Comparison of ENCODE assay signal across 12 cellular contexts in genomic region chr6:32047084-32047478, GRCh38. TPM values are rescaled to one million over a fixed set of nuclear protein-coding genes. Genes with fewer than 3 reads are reported as not detected.
DNase-seq lines count a peak whose midpoint lies in the region; ATAC-seq and TF ChIP-seq lines count a peak whose summit lies in the region.
"Had no signal": no experiment of that assay in that cellular context is flagged by ENCODE, and none has a peak within 500 bp of the region (broad histone marks: within the 10 kb centered on the region; RNA-seq: fewer than 3 reads in every experiment).

No MANE protein-coding gene starts in this region.

- no peak overlapping the region for H3K4me2 ChIP-seq in mammary epithelial cell (ENCODE audit: insufficient read depth, low read depth, low read length)

- POLR2A ChIA-PET in MCF 10A (lab: Yijun Ruan, JAX), result interaction anchor here (1.2 kb wide), 1 partner anchor 75 kb away, joined by 3 read pairs; the partner anchor contains the start of gene DXO

- H3K36me3 ChIP-seq in mammary epithelial cell (ENCODE audit: insufficient read depth, low read length) (no peaks in the 10 kb centered on the region), esophagus squamous epithelium (peaks cover 0 to 5% (median 0%) of the 10 kb centered on the region in 3 donors), mucosa of rectum (ENCODE audit: control insufficient read depth in 2 of 2, insufficient read depth in 2 of 2, low read length in 2 of 2) (peaks cover 0 to 3% of the 10 kb centered on the region in 2 donors), vagina (no peaks in the 10 kb centered on the region)

- H3K27ac ChIP-seq in mammary epithelial cell (ENCODE audit: insufficient read depth, low read depth, low read length) (no peak overlapping the region), esophagus squamous epithelium (peak overlapping the region; percentile 47 to 89 (median 72)), mucosa of rectum (ENCODE audit: low read depth in 2 of 2, low read length in 2 of 2) (peak overlapping the region; percentile 38 to 67), vagina (peak overlapping the region; percentile 88)

- no peaks in the 10 kb centered on the region for H3K27me3 ChIP-seq in mammary epithelial cell (ENCODE audit: insufficient read depth, low read length)
- no peaks in the 10 kb centered on the region for H3K27me3 ChIP-seq in esophagus squamous epithelium
- no peaks in the 10 kb centered on the region for H3K27me3 ChIP-seq in mucosa of rectum (ENCODE audit: control insufficient read depth in 2 of 2, insufficient read depth in 2 of 2, low read length in 2 of 2)
- H3K27me3 ChIP-seq in vagina, result no peaks in the 10 kb centered on the region

- H3K4me3 Mint-ChIP-seq in MCF 10A (ENCODE audit: unreplicated experiment), result no peak overlapping the region

- no peaks in the 10 kb centered on the region for H4K20me1 ChIP-seq in mammary epithelial cell (ENCODE audit: insufficient read depth, low read length)

- no peak for ATAC-seq in GM21576 (IDR thresholded peaks at IDR 0.05; ENCODE audit: unreplicated experiment)

- 63% methylated on average over 5 of the region's 11 CpGs for WGBS in mammary epithelial cell (ENCODE audit: low coverage, missing lambda C conversion rate)
- WGBS in esophagus squamous epithelium, 2 donors, result 0 to 18% methylated on average over 6 to 7 of the region's 11 CpGs

- TF ChIP-seq POLR2A in esophagus squamous epithelium (IDR thresholded peaks at IDR 0.05) (no peak), vagina (IDR thresholded peaks at IDR 0.05) (no peak)

- H3K27me3 Mint-ChIP-seq in MCF 10A (ENCODE audit: insufficient read depth, unreplicated experiment), result no peaks in the 10 kb centered on the region

- in situ Hi-C loops in mammary epithelial cell (cut with MboI; ENCODE audit: low sequenced_read_pairs in 2 of 2), result no loop called here

- no peaks in the 10 kb centered on the region for H3K79me2 ChIP-seq in mammary epithelial cell (ENCODE audit: insufficient read depth, low read length)

- H3K4me1 ChIP-seq in mammary epithelial cell (ENCODE audit: insufficient read depth, low read length) (no peaks in the 10 kb centered on the region), esophagus squamous epithelium (peaks cover 5 to 33% (median 29%) of the 10 kb centered on the region in 3 donors), mucosa of rectum (ENCODE audit: control insufficient read depth in 2 of 2, insufficient read depth in 2 of 2, low read length in 2 of 2) (peaks cover 0 to 4% of the 10 kb centered on the region in 2 donors), vagina (peaks cover 28% of the 10 kb centered on the region)

- H3K4me3 ChIP-seq in mammary epithelial cell (replicated peaks in 1 of 3; ENCODE audit: insufficient read depth in 1 of 3, low read depth in 2 of 3, low read length in 3 of 3) (no peak overlapping the region), esophagus squamous epithelium (no peak overlapping the region), mucosa of rectum (ENCODE audit: low read length in 2 of 2) (no peak overlapping the region), vagina (no peak overlapping the region)

- H3K9me3 ChIP-seq in mammary epithelial cell (replicated peaks; ENCODE audit: insufficient read depth, low read length), result no peaks in the 10 kb centered on the region
- no peaks in the 10 kb centered on the region for H3K9me3 ChIP-seq in esophagus squamous epithelium
- H3K9me3 ChIP-seq in mucosa of rectum (ENCODE audit: control insufficient read depth in 2 of 2, low read length in 2 of 2), result no peaks in the 10 kb centered on the region
- no peaks in the 10 kb centered on the region for H3K9me3 ChIP-seq in vagina

- no peaks in the 10 kb centered on the region for H3K36me3 Mint-ChIP-seq in MCF 10A (ENCODE audit: insufficient read depth, unreplicated experiment)

- BruUV-seq in MCF 10A (replicated peaks; lab: Mats Ljungman, UMichigan) (no TSS peak), mammary epithelial cell (replicated peaks; lab: Mats Ljungman, UMichigan) (no TSS peak)

- peak; percentile 43 for DNase-seq in MCF 10A (ENCODE audit: unreplicated experiment)
- DNase-seq in mammary epithelial cell, result no peak
- DNase-seq in esophagus squamous epithelium (lab: John Stamatoyannopoulos, UW), result no peak
- DNase-seq in vagina (ENCODE audit: extremely low spot score in 2 of 2), result peak in 1 of 2 donors; percentile 94
- DNase-seq in AML-193 (lab: John Stamatoyannopoulos, UW), result no peak
- DNase-seq in stimulated activated CD4-positive, alpha-beta T cell treated with anti-CD3 and anti-CD28 coated beads, Interleukin-15, amount 100 ng/mL, for 24 hours, result no peak
- DNase-seq: 8988T; activated CD4-positive, alpha-beta T cell treated with anti-CD3 and anti-CD28 coated beads, Interleukin-2, amount 50 U/mL, for 4 hours had no signal

- CTCF ChIA-PET in MCF 10A (lab: Yijun Ruan, JAX) (interaction anchor here (0.6 to 1.9 kb wide), 12 partner anchors 11 to 498 kb away, joined by 3 to 12 read pairs (median 4); partner anchors contain the start of gene FKBPL), mammary epithelial cell (lab: Charles Lee; ENCODE audit: low non-redundant PET) (interaction anchor here (0.5 to 1.2 kb wide), 2 partner anchors 42 to 120 kb away, joined by 3 to 5 read pairs; no protein-coding TSS in a partner anchor)

- no peaks in the 10 kb centered on the region for H3K9me3 Mint-ChIP-seq in MCF 10A (ENCODE audit: unreplicated experiment)

- no peak overlapping the region for H3K27ac Mint-ChIP-seq in MCF 10A (ENCODE audit: low read depth, unreplicated experiment)

- dilution Hi-C loops in mammary epithelial cell (cut with HindIII; ENCODE audit: low sequenced_read_pairs), result no loop called here

- H3K9ac ChIP-seq in mammary epithelial cell (ENCODE audit: insufficient read depth, low read length), result no peak overlapping the region
- H3K9ac ChIP-seq in mucosa of rectum (ENCODE audit: low read depth in 1 of 2, low read length in 2 of 2), result no peak overlapping the region

- intact Hi-C loops in MCF 10A (cut with micrococcal nuclease) (no loop called here), mammary epithelial cell (cut with micrococcal nuclease) (loop anchor here (10.0 kb wide), 1 partner anchor 108 kb away; the partner anchor contains the start of genes PPT2 and PRRT1), esophagus squamous epithelium (cut with DNase I) (no loop called here), vagina (cut with DNase I) (loop anchor here (2.0 kb wide), 2 partner anchors 36 to 62 kb away; partner anchors contain the start of gene TNXB)

- TF ChIP-seq CTCF in MCF 10A (IDR thresholded peaks at IDR 0.05; ENCODE audit: unreplicated experiment) (no peak), mammary epithelial cell (conservative IDR thresholded peaks at IDR 0.05 in 1 of 2, IDR thresholded peaks at IDR 0.05 in 1 of 2; ENCODE audit: extremely low read depth in 1 of 2, insufficient read depth in 1 of 2, low read depth in 1 of 2, low read length in 2 of 2) (no peak), esophagus squamous epithelium (IDR thresholded peaks at IDR 0.05) (no peak), vagina (IDR thresholded peaks at IDR 0.05) (no peak)

- H2AFZ ChIP-seq in mammary epithelial cell (ENCODE audit: low read depth, low read length), result no peak overlapping the region

- peaks cover 10% of the 10 kb centered on the region for H3K4me1 Mint-ChIP-seq in MCF 10A (ENCODE audit: insufficient read depth, unreplicated experiment)

RNA-seq across cellular contexts. Expression of gene CYP21A2, which starts 8.9 kb away (rescaled TPM):
- total RNA-seq in MCF 10A (2022) (0.33 and 0.88 TPM in 2 replicates), mammary epithelial cell (under 1 TPM in 1 of 2 donors, not detected in 1; 0.17 TPM), esophagus squamous epithelium (under 1 TPM in 1 of 4 donors, not detected in 3; 0.22 TPM), vagina (9.3 TPM)
- polyA plus RNA-seq in mammary epithelial cell, result not detected
- not detected for polyA minus RNA-seq in mammary epithelial cell
- total RNA-seq: bronchial epithelial cell, LHCN-M2 had no signal

RNA-seq across cellular contexts. Expression of gene C4B, which starts 32.5 kb away (rescaled TPM):
- total RNA-seq in MCF 10A (2022), result 7.7 and 12.7 TPM in 2 replicates
- total RNA-seq in mammary epithelial cell, result 1 to 10 TPM; 2.8 to 2.9 TPM
- polyA plus RNA-seq in mammary epithelial cell, result 2.3 TPM
- not detected for polyA minus RNA-seq in mammary epithelial cell
- total RNA-seq in esophagus squamous epithelium, result 1 to 10 TPM; 2.2 to 7.4 (median 5.2) TPM
- 23.1 TPM for total RNA-seq in vagina

Comparison
In these comparisons a context has a peak if more than half of its experiments do, and no peak if none do; other contexts are left out.
1. intact Hi-C loops: an anchor here in mammary epithelial cell (10.0 kb wide) and vagina (2.0 kb wide); none called in MCF 10A and esophagus squamous epithelium.